In genomic region chr14:102508774-102509743, GRCh38 we compare ENCODE assay signal across 8 cellular contexts. TPM values are rescaled to one million over a fixed set of nuclear protein-coding genes. Genes with fewer than 3 reads are reported as not detected.
DNase-seq lines count a peak whose midpoint lies in the region; ATAC-seq and TF ChIP-seq lines count a peak whose summit lies in the region.

No MANE protein-coding gene starts in this region.

- no peak for TF ChIP-seq CTCF in foreskin keratinocyte (conservative IDR thresholded peaks at IDR 0.05)

- H3K27ac ChIP-seq in foreskin keratinocyte: peak overlapping the region; percentile 76

- H3K4me1 ChIP-seq in foreskin keratinocyte (peaks cover 4% of the 10 kb centered on the region), neuron (ENCODE audit: insufficient read depth, low read length) (peaks cover 28% of the 10 kb centered on the region)

- intact Hi-C loops in activated naive CD4-positive, alpha-beta T cell treated with anti-CD3 and anti-CD28 coated beads for 36 hours (cut with micrococcal nuclease): loop anchor here (2.0 kb wide), 2 partner anchors 146 to 190 kb away; partner anchors contain the start of genes CINP, TECPR2 and ZNF839

- peaks cover 8% of the 10 kb centered on the region for H3K4me1 Mint-ChIP-seq in activated naive CD4-positive, alpha-beta T cell treated with anti-CD3 and anti-CD28 coated beads for 36 hours (ENCODE audit: low read depth)

- peaks cover 6% of the 10 kb centered on the region for H3K36me3 Mint-ChIP-seq in activated naive CD4-positive, alpha-beta T cell treated with anti-CD3 and anti-CD28 coated beads for 36 hours (ENCODE audit: low read depth)

- peak overlapping the region; percentile 85 for H3K4me3 ChIP-seq in neuron (ENCODE audit: low read length)

- H3K27me3 ChIP-seq in foreskin keratinocyte: no peaks in the 10 kb centered on the region
- H3K27me3 ChIP-seq in neuron (ENCODE audit: insufficient read depth, low read length): no peaks in the 10 kb centered on the region

- peak overlapping the region; percentile 61 for H3K4me3 Mint-ChIP-seq in activated naive CD4-positive, alpha-beta T cell treated with anti-CD3 and anti-CD28 coated beads for 36 hours

- no peak overlapping the region for H3K27ac Mint-ChIP-seq in activated naive CD4-positive, alpha-beta T cell treated with anti-CD3 and anti-CD28 coated beads for 36 hours

- peaks cover 18% of the 10 kb centered on the region for H3K36me3 ChIP-seq in neuron (ENCODE audit: insufficient read depth, low read length)

- CTCF ChIA-PET in activated naive CD4-positive, alpha-beta T cell treated with anti-CD3 and anti-CD28 coated beads for 36 hours (lab: Charles Lee): interaction anchor here (0.9 to 1.6 kb wide), 4 partner anchors 9 to 71 kb away, joined by 3 to 6 read pairs (median 5); no protein-coding TSS in a partner anchor

- DNase-seq in AG08395 (ENCODE audit: low spot score): peak; percentile 67
- peak; percentile 25 for DNase-seq in LoVo (ENCODE audit: low spot score)
- no peak for DNase-seq in activated naive CD4-positive, alpha-beta T cell treated with anti-CD3 and anti-CD28 coated beads for 36 hours
- DNase-seq in foreskin keratinocyte: no peak
- DNase-seq in COLO829 (ENCODE audit: low spot score): no peak
- DNase-seq in KG1 (lab: John Stamatoyannopoulos, UW): no peak

- no peaks in the 10 kb centered on the region for H3K27me3 Mint-ChIP-seq in activated naive CD4-positive, alpha-beta T cell treated with anti-CD3 and anti-CD28 coated beads for 36 hours (ENCODE audit: low read depth)

- H3K9me3 Mint-ChIP-seq in activated naive CD4-positive, alpha-beta T cell treated with anti-CD3 and anti-CD28 coated beads for 36 hours: peaks cover 3% of the 10 kb centered on the region

- no peaks in the 10 kb centered on the region for H3K9me3 ChIP-seq in neuron (ENCODE audit: low read length)

- ATAC-seq in GM19455 (IDR thresholded peaks at IDR 0.05; ENCODE audit: unreplicated experiment) (peak; percentile 9), foreskin keratinocyte (no peak)

- no peak overlapping the region for H2AFZ ChIP-seq in neuron (ENCODE audit: low read depth, low read length)

RNA-seq across cellular contexts. Expression of gene ANKRD9, which starts 0.5 kb away (rescaled TPM):
- total RNA-seq in activated naive CD4-positive, alpha-beta T cell treated with anti-CD3 and anti-CD28 coated beads for 36 hours: 10 to 100 TPM; 11.5 to 13.3 TPM
- 6.7 and 7.8 TPM in 2 replicates for total RNA-seq in foreskin keratinocyte
- polyA plus RNA-seq in foreskin keratinocyte: 9.3 and 9.5 TPM in 2 replicates

Comparison
In these comparisons a context has a peak if more than half of its experiments do, and no peak if none do; other contexts are left out.
1. DNase-seq: peak in AG08395 (single experiment) and LoVo (single experiment); none in activated naive CD4-positive, alpha-beta T cell treated with anti-CD3 and anti-CD28 coated beads for 36 hours (single experiment), foreskin keratinocyte (0 of 2), COLO829 (single experiment) and KG1 (single experiment).